In the genomic region with DNA sequence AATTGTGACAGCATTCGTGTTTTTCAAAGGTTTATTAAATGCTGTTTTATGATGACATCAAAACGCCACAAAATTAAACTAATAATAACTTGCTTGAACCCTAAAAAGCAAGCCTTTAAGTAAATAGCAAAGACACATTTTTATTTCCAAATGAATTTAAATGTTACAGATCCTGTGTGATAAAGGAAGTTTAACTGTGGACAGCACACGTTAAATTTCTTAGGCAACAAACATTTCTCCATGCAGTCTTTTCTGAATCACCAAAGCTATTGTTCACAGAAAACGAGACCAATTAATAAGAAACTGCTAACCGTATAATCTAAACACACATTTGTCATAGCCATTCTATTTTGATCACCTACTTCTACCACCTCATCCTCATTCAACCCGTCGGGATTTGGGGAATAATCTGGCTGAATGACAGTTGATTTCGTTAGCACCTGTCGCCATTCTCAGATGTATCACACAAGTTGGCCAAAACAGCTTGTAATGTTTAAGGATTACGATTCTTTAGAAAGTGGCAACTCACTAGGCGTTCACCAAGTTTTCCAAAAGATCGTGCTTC, we compare ENCODE assay signal across 8 cellular contexts. TPM values are rescaled to one million over a fixed set of nuclear protein-coding genes. Genes with fewer than 3 reads are reported as not detected.
A peak's percentile ranks its signal among the peaks of the same experiment; 100 is the strongest.
DNase-seq lines count a peak whose midpoint lies in the region; ATAC-seq and TF ChIP-seq lines count a peak whose summit lies in the region.

No MANE protein-coding gene starts in this region.

- H3K9me3 Mint-ChIP-seq in activated naive CD4-positive, alpha-beta T cell treated with anti-CD3 and anti-CD28 coated beads, Interleukin-2, amount 10 ng/mL, durations not matched to agents 7 days and 5 days = no peaks in the 10 kb centered on the region
- H3K9me3 Mint-ChIP-seq in T-helper 1 cell treated with Interleukin-12 subunit alpha and Interleukin-12 subunit beta and Interleukin-4 antibody, amounts not matched to agents 30 μg/mL and 1 μg/mL, for 36 hours = no peaks in the 10 kb centered on the region

- CTCF ChIA-PET in activated naive CD4-positive, alpha-beta T cell treated with anti-CD3 and anti-CD28 coated beads, Interleukin-2, amount 10 ng/mL, durations not matched to agents 7 days and 5 days (lab: Charles Lee) = interaction anchor here (1.0 to 2.0 kb wide), 3 partner anchors 9 to 59 kb away, joined by 3 to 13 read pairs (median 4); no protein-coding TSS in a partner anchor

- 6% methylated on average over 12 of the region's 12 CpGs for WGBS in right cardiac atrium
- WGBS in smooth muscle cell (ENCODE audit: low lambda C conversion rate) = 21% methylated on average over 12 of the region's 12 CpGs

- no peak for TF ChIP-seq CTCF in smooth muscle cell (IDR thresholded peaks at IDR 0.05; ENCODE audit: borderline replicate concordance, insufficient read depth, poor library complexity, severe bottlenecking)

- peak overlapping the region; percentile 93 for H3K4me3 Mint-ChIP-seq in activated naive CD4-positive, alpha-beta T cell treated with anti-CD3 and anti-CD28 coated beads, Interleukin-2, amount 10 ng/mL, durations not matched to agents 7 days and 5 days
- peak overlapping the region; percentile 91 for H3K4me3 Mint-ChIP-seq in T-helper 1 cell treated with Interleukin-12 subunit alpha and Interleukin-12 subunit beta and Interleukin-4 antibody, amounts not matched to agents 30 μg/mL and 1 μg/mL, for 36 hours

- peak overlapping the region; percentile 93 for H2AFZ ChIP-seq in smooth muscle cell (ENCODE audit: low read depth)

- no peaks in the 10 kb centered on the region for H3K27me3 ChIP-seq in right cardiac atrium (ENCODE audit: control insufficient read depth, insufficient read depth)
- no peaks in the 10 kb centered on the region for H3K27me3 ChIP-seq in smooth muscle cell (ENCODE audit: low read depth)

- H3K27ac ChIP-seq in right cardiac atrium (ENCODE audit: low read length) (no peak overlapping the region), smooth muscle cell (ENCODE audit: low read depth) (no peak overlapping the region)

- H4K20me1 ChIP-seq in smooth muscle cell (ENCODE audit: low read depth) = peaks cover 41% of the 10 kb centered on the region

- peak overlapping the region; percentile 87 for H3K9ac ChIP-seq in smooth muscle cell (ENCODE audit: low read depth)

- peaks cover 60% of the 10 kb centered on the region for H3K79me2 ChIP-seq in smooth muscle cell (ENCODE audit: low read depth)

- intact Hi-C loops in right cardiac atrium (cut with DNase I) = loop anchor here in 1 of 4 donors (10.0 kb wide), 1 partner anchor 82 kb away; no protein-coding TSS in a partner anchor

- H3K27ac Mint-ChIP-seq in activated naive CD4-positive, alpha-beta T cell treated with anti-CD3 and anti-CD28 coated beads, Interleukin-2, amount 10 ng/mL, durations not matched to agents 7 days and 5 days = peak overlapping the region; percentile 95
- H3K27ac Mint-ChIP-seq in T-helper 1 cell treated with Interleukin-12 subunit alpha and Interleukin-12 subunit beta and Interleukin-4 antibody, amounts not matched to agents 30 μg/mL and 1 μg/mL, for 36 hours = peak overlapping the region; percentile 90

- no peaks in the 10 kb centered on the region for H3F3A ChIP-seq in smooth muscle cell (ENCODE audit: low read depth)

- H3K27me3 Mint-ChIP-seq in activated naive CD4-positive, alpha-beta T cell treated with anti-CD3 and anti-CD28 coated beads, Interleukin-2, amount 10 ng/mL, durations not matched to agents 7 days and 5 days = no peaks in the 10 kb centered on the region
- no peaks in the 10 kb centered on the region for H3K27me3 Mint-ChIP-seq in T-helper 1 cell treated with Interleukin-12 subunit alpha and Interleukin-12 subunit beta and Interleukin-4 antibody, amounts not matched to agents 30 μg/mL and 1 μg/mL, for 36 hours (ENCODE audit: low read depth)

- no peaks in the 10 kb centered on the region for H3K36me3 ChIP-seq in smooth muscle cell (ENCODE audit: low read depth)

- peaks cover 25% of the 10 kb centered on the region for H3K36me3 Mint-ChIP-seq in activated naive CD4-positive, alpha-beta T cell treated with anti-CD3 and anti-CD28 coated beads, Interleukin-2, amount 10 ng/mL, durations not matched to agents 7 days and 5 days
- H3K36me3 Mint-ChIP-seq in T-helper 1 cell treated with Interleukin-12 subunit alpha and Interleukin-12 subunit beta and Interleukin-4 antibody, amounts not matched to agents 30 μg/mL and 1 μg/mL, for 36 hours (ENCODE audit: low read depth) = peaks cover 6% of the 10 kb centered on the region

- no peak for DNase-seq in activated naive CD4-positive, alpha-beta T cell treated with anti-CD3 and anti-CD28 coated beads, Interleukin-2, amount 10 ng/mL, durations not matched to agents 7 days and 5 days
- DNase-seq in activated naive CD4-positive, alpha-beta T cell (lab: John Stamatoyannopoulos, UW) = no peak
- DNase-seq in right cardiac atrium = no peak
- no peak for DNase-seq in smooth muscle cell (lab: John Stamatoyannopoulos, UW; ENCODE audit: unreplicated experiment)
- DNase-seq in activated effector memory CD4-positive, alpha-beta T cell treated with Interleukin-2 at 50 U/mL for 16 hours = no peak
- DNase-seq in AG20443 (ENCODE audit: low spot score) = no peak
- DNase-seq in D341Med (ENCODE audit: low spot score) = no peak

- H3K4me1 ChIP-seq in right cardiac atrium (ENCODE audit: control insufficient read depth, insufficient read depth, low read length) (no peaks in the 10 kb centered on the region), smooth muscle cell (ENCODE audit: low read depth) (peaks cover 9% of the 10 kb centered on the region)

- peak overlapping the region; percentile 96 for H3K4me2 ChIP-seq in smooth muscle cell

- peaks cover 47% of the 10 kb centered on the region for H3K4me1 Mint-ChIP-seq in activated naive CD4-positive, alpha-beta T cell treated with anti-CD3 and anti-CD28 coated beads, Interleukin-2, amount 10 ng/mL, durations not matched to agents 7 days and 5 days
- H3K4me1 Mint-ChIP-seq in T-helper 1 cell treated with Interleukin-12 subunit alpha and Interleukin-12 subunit beta and Interleukin-4 antibody, amounts not matched to agents 30 μg/mL and 1 μg/mL, for 36 hours (ENCODE audit: low read depth) = peaks cover 31% of the 10 kb centered on the region

- H3K9me3 ChIP-seq in right cardiac atrium (ENCODE audit: control insufficient read depth, low read length) (no peaks in the 10 kb centered on the region), smooth muscle cell (replicated peaks; ENCODE audit: low read depth) (no peaks in the 10 kb centered on the region)

- ATAC-seq in right cardiac atrium = no peak

- H3K4me3 ChIP-seq in right cardiac atrium (ENCODE audit: low read length) (peak overlapping the region; percentile 97), smooth muscle cell (peak overlapping the region; percentile 98)

RNA-seq across cellular contexts. Expression of a gene that starts 1.3 kb away (rescaled TPM):
- 1 to 10 TPM; 1.2 to 1.7 (median 1.2) TPM for total RNA-seq in right cardiac atrium
- polyA plus RNA-seq in right cardiac atrium = 0.68 TPM
- total RNA-seq in smooth muscle cell = 20.5 and 22.9 TPM in 2 replicates
- polyA plus RNA-seq in smooth muscle cell = 11.5 and 12.0 TPM in 2 replicates
